8 cellular contexts compared by ENCODE assay signal in the genomic region with DNA sequence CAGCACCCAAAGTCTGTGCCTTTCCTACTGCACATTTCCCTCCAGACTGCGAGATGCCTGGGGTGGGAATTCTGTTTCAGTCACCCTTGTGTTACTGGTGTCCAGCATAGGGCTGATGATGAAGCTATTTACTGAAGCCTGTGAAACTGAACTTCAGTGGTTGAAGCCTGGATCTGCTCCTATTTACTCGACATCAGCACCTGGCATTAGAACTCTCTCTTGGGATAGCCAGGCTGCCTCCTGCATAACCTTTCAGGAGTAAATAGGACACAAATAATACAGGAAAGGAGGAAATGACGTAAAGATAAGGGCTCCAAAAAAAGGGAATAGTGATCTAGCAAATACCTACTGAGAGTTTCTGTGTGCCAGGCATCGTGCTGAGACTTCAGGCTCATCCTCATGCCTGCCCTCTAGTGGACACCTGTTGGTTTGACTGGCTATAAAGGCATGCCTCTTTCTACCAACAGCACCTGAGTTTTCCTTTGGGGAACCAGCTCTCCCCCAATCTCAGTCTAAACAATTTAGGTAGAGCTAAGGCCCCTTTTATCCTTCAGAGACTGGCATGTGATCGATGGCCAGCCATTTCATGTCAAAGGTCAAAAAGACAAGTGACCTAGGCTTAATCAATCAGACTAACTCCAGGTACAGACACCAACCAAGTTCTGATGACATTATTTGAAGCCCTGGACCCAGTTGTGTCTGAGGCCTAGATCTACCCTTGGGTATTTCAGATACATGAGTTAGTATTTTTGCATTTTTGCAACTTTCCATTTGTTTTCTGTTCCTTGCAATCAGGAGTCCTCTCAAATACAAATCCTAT.
DNase-seq lines count a peak whose midpoint lies in the region; ATAC-seq and TF ChIP-seq lines count a peak whose summit lies in the region.

No MANE protein-coding gene starts in this region.

- H3K4me1 Mint-ChIP-seq in activated CD8-positive, alpha-beta T cell treated with anti-CD3 and anti-CD28 coated beads, Interleukin-2, amount 10 ng/mL, durations not matched to agents 7 days and 5 days (ENCODE audit: low read depth) = no peaks in the 10 kb centered on the region

- H3K4me1 ChIP-seq in hepatocyte (ENCODE audit: insufficient read depth) = no peaks in the 10 kb centered on the region
- no peaks in the 10 kb centered on the region for H3K4me1 ChIP-seq in testis

- no peaks in the 10 kb centered on the region for H3K9me2 ChIP-seq in hepatocyte (replicated peaks; ENCODE audit: insufficient read depth)

- POLR2A ChIA-PET in activated CD8-positive, alpha-beta T cell treated with anti-CD3 and anti-CD28 coated beads, Interleukin-2, amount 10 ng/mL, durations not matched to agents 7 days and 5 days (lab: Charles Lee) = no interaction called here

- H3K4me3 Mint-ChIP-seq in activated CD8-positive, alpha-beta T cell treated with anti-CD3 and anti-CD28 coated beads, Interleukin-2, amount 10 ng/mL, durations not matched to agents 7 days and 5 days = no peak overlapping the region

- H3K4me3 ChIP-seq in hepatocyte = no peak overlapping the region
- no peak overlapping the region for H3K4me3 ChIP-seq in testis

- peak; percentile 56 for ATAC-seq in HG03439 (IDR thresholded peaks at IDR 0.05; ENCODE audit: unreplicated experiment)
- ATAC-seq in activated CD8-positive, alpha-beta T cell treated with anti-CD3 and anti-CD28 coated beads, Interleukin-2, amount 10 ng/mL, durations not matched to agents 7 days and 5 days = no peak
- no peak for ATAC-seq in HG03039 (IDR thresholded peaks at IDR 0.05; ENCODE audit: unreplicated experiment)
- no peak for ATAC-seq in HG02588 (IDR thresholded peaks at IDR 0.05; ENCODE audit: unreplicated experiment)

- TF ChIP-seq CTCF in hepatocyte (IDR thresholded peaks at IDR 0.05; ENCODE audit: poor library complexity) (peak; percentile 60), testis (IDR thresholded peaks at IDR 0.05) (peak; percentile 35 to 63 (median 56))

- H3K27me3 ChIP-seq in hepatocyte = no peaks in the 10 kb centered on the region
- H3K27me3 ChIP-seq in testis = no peaks in the 10 kb centered on the region

- H3K9me3 Mint-ChIP-seq in activated CD8-positive, alpha-beta T cell treated with anti-CD3 and anti-CD28 coated beads, Interleukin-2, amount 10 ng/mL, durations not matched to agents 7 days and 5 days (ENCODE audit: insufficient read depth) = no peaks in the 10 kb centered on the region

- intact Hi-C loops in testis (cut with DNase I; ENCODE audit: low total_unique reads) = no loop called here

- CTCF ChIA-PET in activated CD8-positive, alpha-beta T cell treated with anti-CD3 and anti-CD28 coated beads, Interleukin-2, amount 10 ng/mL, durations not matched to agents 7 days and 5 days (lab: Charles Lee) = no interaction called here

- H3K9me3 ChIP-seq in hepatocyte (ENCODE audit: low read depth) (no peaks in the 10 kb centered on the region), testis (no peaks in the 10 kb centered on the region)

- no peaks in the 10 kb centered on the region for H3K36me3 Mint-ChIP-seq in activated CD8-positive, alpha-beta T cell treated with anti-CD3 and anti-CD28 coated beads, Interleukin-2, amount 10 ng/mL, durations not matched to agents 7 days and 5 days (ENCODE audit: low read depth)

- H2AFZ ChIP-seq in hepatocyte = no peak overlapping the region

- no peaks in the 10 kb centered on the region for H3K36me3 ChIP-seq in hepatocyte (replicated peaks; ENCODE audit: insufficient read depth, low read depth)
- H3K36me3 ChIP-seq in testis (ENCODE audit: low read depth, missing control alignments) = no peaks in the 10 kb centered on the region

- H3K4me2 ChIP-seq in hepatocyte = no peak overlapping the region

- no peaks in the 10 kb centered on the region for H3K27me3 Mint-ChIP-seq in activated CD8-positive, alpha-beta T cell treated with anti-CD3 and anti-CD28 coated beads, Interleukin-2, amount 10 ng/mL, durations not matched to agents 7 days and 5 days (ENCODE audit: low read depth)

- no peaks in the 10 kb centered on the region for H4K20me1 ChIP-seq in hepatocyte (ENCODE audit: insufficient read depth, poor library complexity, severe bottlenecking)

- WGBS in hepatocyte (ENCODE audit: low lambda C conversion rate, missing lambda C conversion rate) = 81% methylated on average over 5 of the region's 5 CpGs
- WGBS in testis, 2 donors = 76 to 81% methylated on average over 5 of the region's 5 CpGs

- DNase-seq in SIG-M5 treated with dmso at 0.1 percent for 504 hours (lab: John Stamatoyannopoulos, UW; ENCODE audit: unreplicated experiment) (peak; percentile 9), SIG-M5 (lab: John Stamatoyannopoulos, UW) (no peak), hepatocyte (ENCODE audit: low spot score) (peak; percentile 49), testis (peak; percentile 51)
- peak; percentile 49 for DNase-seq in activated CD8-positive, alpha-beta T cell treated with anti-CD3 and anti-CD28 coated beads, Interleukin-2, amount 10 ng/mL, durations not matched to agents 7 days and 5 days

- TF ChIP-seq POLR2A in testis (IDR thresholded peaks at IDR 0.05) = no peak

- H3K79me2 ChIP-seq in hepatocyte = no peaks in the 10 kb centered on the region

- H3K27ac Mint-ChIP-seq in activated CD8-positive, alpha-beta T cell treated with anti-CD3 and anti-CD28 coated beads, Interleukin-2, amount 10 ng/mL, durations not matched to agents 7 days and 5 days = no peak overlapping the region

- H3K27ac ChIP-seq in hepatocyte (no peak overlapping the region), testis (no peak overlapping the region)
